Comparison of ENCODE assay signal across 24 cellular contexts in genomic region chrX:24210190-24210589, GRCh38.
A peak's percentile ranks its signal among the peaks of the same experiment; 100 is the strongest.
DNase-seq lines count a peak whose midpoint lies in the region; ATAC-seq, FAIRE-seq and TF ChIP-seq lines count a peak whose summit lies in the region.
"Had no signal": no experiment of that assay in that cellular context is flagged by ENCODE, and none has a peak within 500 bp of the region (broad histone marks: within the 10 kb centered on the region; RNA-seq: fewer than 3 reads in every experiment).

No MANE protein-coding gene starts in this region.

- no peaks in the 10 kb centered on the region for H3K27me3 Mint-ChIP-seq in activated naive CD8-positive, alpha-beta T cell
- no peaks in the 10 kb centered on the region for H3K27me3 Mint-ChIP-seq in activated naive CD8-positive, alpha-beta T cell treated with anti-CD3 and anti-CD28 coated beads for 36 hours
- no peaks in the 10 kb centered on the region for H3K27me3 Mint-ChIP-seq in endodermal cell (ENCODE audit: insufficient read depth)
- H3K27me3 Mint-ChIP-seq: B cell; CD4-positive, CD25-positive, alpha-beta regulatory T cell had no signal

- no peak for ATAC-seq in stimulated activated naive CD8-positive, alpha-beta T cell treated with anti-CD3 and anti-CD28 coated beads, Interleukin-15, Interleukin-2, amounts not matched to agents 100 U/mL and 50 U/mL, for 24 hours
- ATAC-seq: CD8-positive, alpha-beta T cell; GM12878; GM23338; HCT116 had no signal

- BruUV-seq in PC-9 (replicated peaks; lab: Mats Ljungman, UMichigan) (TSS peak; percentile 5), mammary epithelial cell (replicated peaks; lab: Mats Ljungman, UMichigan) (no TSS peak)

- dilution Hi-C loops in mammary epithelial cell (cut with HindIII; ENCODE audit: low sequenced_read_pairs): no loop called here

- H3K27me3 ChIP-seq in PC-9 (ENCODE audit: insufficient read depth, low read depth): no peaks in the 10 kb centered on the region
- no peaks in the 10 kb centered on the region for H3K27me3 ChIP-seq in endodermal cell (ENCODE audit: control insufficient read depth, insufficient read depth, low read length, poor library complexity, severe bottlenecking)
- H3K27me3 ChIP-seq in mammary epithelial cell (ENCODE audit: insufficient read depth, low read length): no peaks in the 10 kb centered on the region
- H3K27me3 ChIP-seq: BLaER1 had no signal

- H3K36me3 Mint-ChIP-seq in activated naive CD8-positive, alpha-beta T cell: no peaks in the 10 kb centered on the region
- peaks cover 4% of the 10 kb centered on the region for H3K36me3 Mint-ChIP-seq in activated naive CD8-positive, alpha-beta T cell treated with anti-CD3 and anti-CD28 coated beads for 36 hours
- H3K36me3 Mint-ChIP-seq in endodermal cell (ENCODE audit: low read depth): peaks cover 49% of the 10 kb centered on the region

- 86 to 100% methylated on average over 2 to 5 of the region's 6 CpGs for WGBS in endodermal cell (ENCODE audit: insufficient coverage in 1 of 2, insufficient read length in 1 of 2), 2 experiments
- 92% methylated on average over 6 of the region's 6 CpGs for WGBS in mammary epithelial cell (ENCODE audit: low coverage, missing lambda C conversion rate)

- H3K27ac ChIP-seq in PC-9: no peak overlapping the region
- H3K27ac ChIP-seq in endodermal cell (ENCODE audit: low read depth, low read length): no peak overlapping the region
- no peak overlapping the region for H3K27ac ChIP-seq in mammary epithelial cell (ENCODE audit: insufficient read depth, low read depth, low read length)
- H3K27ac ChIP-seq: 22Rv1, BLaER1, C4-2B had no signal

- intact Hi-C loops in PC-9 (cut with micrococcal nuclease; ENCODE audit: unreplicated experiment): no loop called here
- intact Hi-C loops in mammary epithelial cell (cut with micrococcal nuclease): loop anchor here (1.0 kb wide), 1 partner anchor 9 kb away; no protein-coding TSS in a partner anchor

- H3K4me1 ChIP-seq in PC-9 (replicated peaks; ENCODE audit: insufficient read depth) (no peaks in the 10 kb centered on the region), endodermal cell (ENCODE audit: control insufficient read depth, insufficient read depth, low read length) (no peaks in the 10 kb centered on the region), mammary epithelial cell (ENCODE audit: insufficient read depth, low read length) (peaks cover 4% of the 10 kb centered on the region)
- H3K4me1 ChIP-seq: BLaER1, Caco-2 had no signal

- peak overlapping the region; percentile 10 for H3K27ac Mint-ChIP-seq in activated naive CD8-positive, alpha-beta T cell
- no peak overlapping the region for H3K27ac Mint-ChIP-seq in activated naive CD8-positive, alpha-beta T cell treated with anti-CD3 and anti-CD28 coated beads for 36 hours
- H3K27ac Mint-ChIP-seq in endodermal cell: peak overlapping the region; percentile 16
- H3K27ac Mint-ChIP-seq: CD4-positive, CD25-positive, alpha-beta regulatory T cell; CD8-positive, alpha-beta T cell; GM23338 had no signal

- TF ChIP-seq CTCF in PC-9 (conservative IDR thresholded peaks at IDR 0.05) (no peak), endodermal cell (conservative IDR thresholded peaks at IDR 0.05) (no peak), mammary epithelial cell (conservative IDR thresholded peaks at IDR 0.05 in 1 of 2, IDR thresholded peaks at IDR 0.05 in 1 of 2; ENCODE audit: extremely low read depth in 1 of 2, insufficient read depth in 1 of 2, low read depth in 1 of 2, low read length in 2 of 2) (no peak)

- H3K9me2 ChIP-seq in PC-9 (ENCODE audit: insufficient read depth): no peaks in the 10 kb centered on the region

- in situ Hi-C loops in mammary epithelial cell (cut with MboI; ENCODE audit: low sequenced_read_pairs in 2 of 2): no loop called here

- H3K9ac ChIP-seq in endodermal cell (ENCODE audit: extremely low read depth, low read length, poor library complexity, severe bottlenecking) (no peak overlapping the region), mammary epithelial cell (ENCODE audit: insufficient read depth, low read length) (no peak overlapping the region)
- H3K9ac ChIP-seq: BLaER1 had no signal

- H4K20me1 ChIP-seq in PC-9 (ENCODE audit: insufficient read depth): peaks cover 15% of the 10 kb centered on the region
- no peaks in the 10 kb centered on the region for H4K20me1 ChIP-seq in mammary epithelial cell (ENCODE audit: insufficient read depth, low read length)

- H3K36me3 ChIP-seq in PC-9 (ENCODE audit: low read depth) (peaks cover 15% of the 10 kb centered on the region), endodermal cell (ENCODE audit: control insufficient read depth, insufficient read depth, low read length) (peaks cover 35% of the 10 kb centered on the region), mammary epithelial cell (ENCODE audit: insufficient read depth, low read length) (peaks cover 37% of the 10 kb centered on the region)

- no peaks in the 10 kb centered on the region for H3K9me3 Mint-ChIP-seq in activated naive CD8-positive, alpha-beta T cell (ENCODE audit: low read depth)
- no peaks in the 10 kb centered on the region for H3K9me3 Mint-ChIP-seq in activated naive CD8-positive, alpha-beta T cell treated with anti-CD3 and anti-CD28 coated beads for 36 hours
- no peaks in the 10 kb centered on the region for H3K9me3 Mint-ChIP-seq in endodermal cell
- H3K9me3 Mint-ChIP-seq: CD4-positive, CD25-positive, alpha-beta regulatory T cell; CD8-positive, alpha-beta T cell; GM23338; H9 had no signal

- H3K4me2 ChIP-seq in PC-9 (no peak overlapping the region), mammary epithelial cell (ENCODE audit: insufficient read depth, low read depth, low read length) (no peak overlapping the region)
- H3K4me2 ChIP-seq: BLaER1, GM23338 had no signal

- H2AFZ ChIP-seq in PC-9 (no peak overlapping the region), mammary epithelial cell (ENCODE audit: low read depth, low read length) (no peak overlapping the region)
- H2AFZ ChIP-seq: GM23338 had no signal

- H3K4me1 Mint-ChIP-seq in activated naive CD8-positive, alpha-beta T cell (ENCODE audit: low read depth): peaks cover 5% of the 10 kb centered on the region
- no peaks in the 10 kb centered on the region for H3K4me1 Mint-ChIP-seq in activated naive CD8-positive, alpha-beta T cell treated with anti-CD3 and anti-CD28 coated beads for 36 hours
- H3K4me1 Mint-ChIP-seq in endodermal cell: peaks cover 14% of the 10 kb centered on the region

- DNase-seq in activated naive CD8-positive, alpha-beta T cell treated with anti-CD3 and anti-CD28 coated beads for 36 hours: no peak
- DNase-seq in GM12892 (ENCODE audit: insufficient read length) (no peak), PC-9 (no peak), endodermal cell (no peak), mammary epithelial cell (no peak), HEK293T (ENCODE audit: extremely low spot score) (no peak)
- no peak for DNase-seq in stimulated activated naive CD8-positive, alpha-beta T cell treated with anti-CD3 and anti-CD28 coated beads, Interleukin-15, Interleukin-2, amounts not matched to agents 100 U/mL and 50 U/mL, for 24 hours
- DNase-seq: Caco-2; CD4-positive, CD25-positive, alpha-beta regulatory T cell; CD8-positive, alpha-beta T cell; DMS153; EL; GDM1; H9 had no signal

- H3K4me3 ChIP-seq in PC-9 (no peak overlapping the region), endodermal cell (ENCODE audit: low read length) (no peak overlapping the region), mammary epithelial cell (replicated peaks in 1 of 3; ENCODE audit: insufficient read depth in 1 of 3, low read depth in 2 of 3, low read length in 3 of 3) (no peak overlapping the region)
- H3K4me3 ChIP-seq: BLaER1, GM12878, GM23338 had no signal

- H3K9me3 ChIP-seq in PC-9 (ENCODE audit: insufficient read depth, low read depth) (no peaks in the 10 kb centered on the region), endodermal cell (ENCODE audit: control insufficient read depth, low read length) (no peaks in the 10 kb centered on the region), mammary epithelial cell (replicated peaks; ENCODE audit: insufficient read depth, low read length) (no peaks in the 10 kb centered on the region)
- H3K9me3 ChIP-seq: BLaER1, Caco-2 had no signal

- TF ChIP-seq POLR2A in GM12892 (IDR thresholded peaks at IDR 0.05; ENCODE audit: low read depth, low read length): no peak

- CTCF ChIA-PET in PC-9 (lab: Charles Lee) (no interaction called here), mammary epithelial cell (lab: Charles Lee; ENCODE audit: low non-redundant PET) (no interaction called here), HEK293T (lab: Yijun Ruan, JAX) (no interaction called here)

- FAIRE-seq in GM12892 (lab: Jason Lieb, UNC): peak; percentile 56
- FAIRE-seq: A204.1, GM12878, GM18507 had no signal

- POLR2A ChIA-PET in PC-9 (lab: Charles Lee; ENCODE audit: unreplicated experiment) (no interaction called here), HEK293T (lab: Yijun Ruan, JAX) (no interaction called here)

- H3K79me2 ChIP-seq in PC-9 (ENCODE audit: low read depth) (peaks cover 4% of the 10 kb centered on the region; the same call in 1 of the 2 replicates), mammary epithelial cell (ENCODE audit: insufficient read depth, low read length) (peaks cover 43% of the 10 kb centered on the region)

- peaks cover 5% of the 10 kb centered on the region; the same call in 1 of the 2 replicates for H3F3A ChIP-seq in PC-9 (ENCODE audit: insufficient read depth, low read depth)

- no peak overlapping the region for H3K4me3 Mint-ChIP-seq in activated naive CD8-positive, alpha-beta T cell
- H3K4me3 Mint-ChIP-seq in activated naive CD8-positive, alpha-beta T cell treated with anti-CD3 and anti-CD28 coated beads for 36 hours: no peak overlapping the region
- no peak overlapping the region for H3K4me3 Mint-ChIP-seq in endodermal cell
- H3K4me3 Mint-ChIP-seq: B cell; CD4-positive, CD25-positive, alpha-beta regulatory T cell; CD8-positive, alpha-beta T cell; GM23338; H9 had no signal

TF ChIP-seq in HEK293T, 16 proteins besides CTCF, POLR2A, EP300 and RAD21 (continues in another document):
- TF ChIP-seq ZNF384 (IDR thresholded peaks at IDR 0.05): no peak
- no peak for TF ChIP-seq PKNOX1 (IDR thresholded peaks at IDR 0.05)
- no peak for TF ChIP-seq TARDBP (IDR thresholded peaks at IDR 0.05)
- no peak for TF ChIP-seq L3MBTL2 (conservative IDR thresholded peaks at IDR 0.05)
- TF ChIP-seq FOXA1 (IDR thresholded peaks at IDR 0.05): no peak
- TF ChIP-seq SP1 (IDR thresholded peaks at IDR 0.05): no peak
- TF ChIP-seq FOXK2 (IDR thresholded peaks at IDR 0.05): no peak
- no peak for TF ChIP-seq ELF4 (IDR thresholded peaks at IDR 0.05)
- TF ChIP-seq HDGF (IDR thresholded peaks at IDR 0.05; ENCODE audit: borderline replicate concordance): no peak
- TF ChIP-seq BHLHE40 (IDR thresholded peaks at IDR 0.05; ENCODE audit: borderline replicate concordance): no peak
- TF ChIP-seq ARNT (IDR thresholded peaks at IDR 0.05): no peak
